Comparison of ENCODE assay signal across 8 cellular contexts in genomic region chr11:2398664-2399355, GRCh38. TPM values are rescaled to one million over a fixed set of nuclear protein-coding genes. Genes with fewer than 3 reads are reported as not detected.
A peak's percentile ranks its signal among the peaks of the same experiment; 100 is the strongest.
DNase-seq lines count a peak whose midpoint lies in the region; ATAC-seq, FAIRE-seq and TF ChIP-seq lines count a peak whose summit lies in the region.

No MANE protein-coding gene starts in this region.

- no peak for FAIRE-seq in endothelial cell of umbilical vein (lab: Jason Lieb, UNC)

- H3K4me3 ChIP-seq in GM08714 (ENCODE audit: low read length) (peak overlapping the region; percentile 73; the same call in 1 of the 2 replicates), OCI-LY7 (ENCODE audit: low read depth, low read length, poor library complexity, severe bottlenecking) (peak overlapping the region; percentile 77), endothelial cell of umbilical vein (replicated peaks in 1 of 3; ENCODE audit: insufficient read depth in 1 of 3, low read depth in 1 of 3, low read length in 3 of 3) (no peak overlapping the region), psoas muscle (peak overlapping the region; percentile 86)

- WGBS in psoas muscle, 3 donors: 48 to 59% (median 54%) methylated on average over 7 of the region's 7 CpGs

- H3K27me3 ChIP-seq in endothelial cell of umbilical vein (ENCODE audit: control insufficient read depth in 2 of 2, insufficient read depth in 2 of 2, low read length in 2 of 2) (no peaks in the 10 kb centered on the region), psoas muscle (ENCODE audit: insufficient read depth in 3 of 3, low read length in 2 of 3) (no peaks in the 10 kb centered on the region)

- H3K4me1 ChIP-seq in OCI-LY7 (ENCODE audit: insufficient read depth, low read length, poor library complexity, severe bottlenecking) (peaks cover 35% of the 10 kb centered on the region), endothelial cell of umbilical vein (ENCODE audit: control insufficient read depth, extremely low read depth, insufficient read depth, low read length) (peaks cover 18% of the 10 kb centered on the region), psoas muscle (peaks cover 25% of the 10 kb centered on the region)

- no peaks in the 10 kb centered on the region for H3K9me1 ChIP-seq in endothelial cell of umbilical vein (replicated peaks; ENCODE audit: control insufficient read depth, extremely low read depth, insufficient read depth, low read length)

- peak; percentile 67 for TF ChIP-seq CTCF in OCI-LY7 (conservative IDR thresholded peaks at IDR 0.05; ENCODE audit: low read length)
- TF ChIP-seq CTCF in endothelial cell of umbilical vein (IDR thresholded peaks at IDR 0.05; ENCODE audit: extremely low read depth in 1 of 2, insufficient read depth in 1 of 2, low read depth in 1 of 2, low read length in 2 of 2): no peak
- TF ChIP-seq CTCF in psoas muscle (IDR thresholded peaks at IDR 0.05): no peak

- ATAC-seq in psoas muscle: no peak

- peak overlapping the region; percentile 80 for H3K27ac ChIP-seq in OCI-LY7 (ENCODE audit: low read depth, low read length, poor library complexity, severe bottlenecking)
- H3K27ac ChIP-seq in endothelial cell of umbilical vein (ENCODE audit: insufficient read depth, low read depth, low read length): peak overlapping the region; percentile 99
- H3K27ac ChIP-seq in psoas muscle: peak overlapping the region; percentile 98

- H2AFZ ChIP-seq in OCI-LY7 (ENCODE audit: low read length): no peak overlapping the region
- H2AFZ ChIP-seq in endothelial cell of umbilical vein (ENCODE audit: low read depth, low read length): no peak overlapping the region

- no peaks in the 10 kb centered on the region for H3K9me3 ChIP-seq in OCI-LY7 (ENCODE audit: low read length)
- H3K9me3 ChIP-seq in endothelial cell of umbilical vein (replicated peaks; ENCODE audit: control insufficient read depth, insufficient read depth, low read length): no peaks in the 10 kb centered on the region
- no peaks in the 10 kb centered on the region for H3K9me3 ChIP-seq in psoas muscle

- BruUV-seq in OCI-LY7 (replicated peaks; lab: Mats Ljungman, UMichigan) (no TSS peak), endothelial cell of umbilical vein (replicated peaks; lab: Mats Ljungman, UMichigan) (no TSS peak)

- peaks cover 6% of the 10 kb centered on the region for H4K20me1 ChIP-seq in OCI-LY7 (ENCODE audit: insufficient read depth, low read length)
- no peaks in the 10 kb centered on the region for H4K20me1 ChIP-seq in endothelial cell of umbilical vein (replicated peaks; ENCODE audit: control insufficient read depth, extremely low read depth, insufficient read depth, low read length)

- H3K36me3 ChIP-seq in OCI-LY7 (ENCODE audit: insufficient read depth, low read length): peaks cover 80% of the 10 kb centered on the region
- peaks cover 7 to 42% of the 10 kb centered on the region in 2 experiments for H3K36me3 ChIP-seq in endothelial cell of umbilical vein (ENCODE audit: control insufficient read depth in 2 of 2, extremely low read depth in 1 of 2, insufficient read depth in 2 of 2, low read length in 2 of 2)
- H3K36me3 ChIP-seq in psoas muscle (ENCODE audit: insufficient read depth in 1 of 2, low read depth in 1 of 2): peaks cover 0 to 57% of the 10 kb centered on the region in 2 donors

- H3K79me2 ChIP-seq in OCI-LY7 (ENCODE audit: insufficient read depth, low read depth, low read length) (peaks cover 22% of the 10 kb centered on the region), endothelial cell of umbilical vein (ENCODE audit: control insufficient read depth, insufficient read depth, low read length) (peaks cover 21% of the 10 kb centered on the region)

- H3K9me2 ChIP-seq in OCI-LY7 (ENCODE audit: insufficient read depth, low read length): no peaks in the 10 kb centered on the region

- peak overlapping the region; percentile 88 for H3K4me2 ChIP-seq in OCI-LY7 (ENCODE audit: low read length)
- H3K4me2 ChIP-seq in endothelial cell of umbilical vein (ENCODE audit: insufficient read depth, low read length): peak overlapping the region; percentile 79

- intact Hi-C loops in OCI-LY7 (cut with micrococcal nuclease; ENCODE audit: unreplicated experiment) (no loop called here), endothelial cell of umbilical vein (cut with micrococcal nuclease) (no loop called here), psoas muscle (cut with DNase I) (loop anchor here in 1 of 2 donors (2.0 kb wide), 1 partner anchor 16 kb away; no protein-coding TSS in a partner anchor)

- POLR2A ChIA-PET in OCI-LY7 (lab: Charles Lee): interaction anchor here (1.3 to 1.9 kb wide), 2 partner anchors 21 to 93 kb away, joined by 4 to 7 read pairs; no protein-coding TSS in a partner anchor
- POLR2A ChIA-PET in endothelial cell of umbilical vein (lab: Charles Lee): interaction anchor here (2.1 kb wide), 1 partner anchor 21 kb away, joined by 12 read pairs; no protein-coding TSS in a partner anchor

- CTCF ChIA-PET in OCI-LY7 (lab: Charles Lee; ENCODE audit: unreplicated experiment) (interaction anchor here (0.6 to 0.9 kb wide), 3 partner anchors 11 to 93 kb away, joined by 3 to 4 read pairs (median 3); no protein-coding TSS in a partner anchor), endothelial cell of umbilical vein (lab: Charles Lee) (interaction anchor here (2.8 to 5.0 kb wide), 4 partner anchors 16 to 93 kb away, joined by 18 to 42 read pairs (median 24); partner anchors contain the start of gene CD81)

- no peak for TF ChIP-seq POLR2A in endothelial cell of umbilical vein (IDR thresholded peaks at IDR 0.05; ENCODE audit: low read depth, low read length)

- peak overlapping the region; percentile 95 for H3K9ac ChIP-seq in endothelial cell of umbilical vein (replicated peaks; ENCODE audit: extremely low read depth, insufficient read depth, low read length)

- DNase-seq in OCI-LY7 (ENCODE audit: low spot score) (no peak), endothelial cell of umbilical vein (ENCODE audit: low read depth, low spot score) (no peak), psoas muscle (no peak), iPS-NIHi11 (ENCODE audit: low spot score) (no peak), inferior parietal cortex (ENCODE audit: extremely low spot score) (no peak), NOMO-1 treated with dmso at 0.1 percent for 144 hours (lab: John Stamatoyannopoulos, UW; ENCODE audit: unreplicated experiment) (no peak)
- DNase-seq in activated CD4-positive, alpha-beta T cell treated with anti-CD3 and anti-CD28 coated beads for 48 hours: no peak

- dilution Hi-C loops in endothelial cell of umbilical vein (cut with MboI; ENCODE audit: extremely low pct_ligation_motif_present, low sequenced_read_pairs): no loop called here

RNA-seq across cellular contexts. Expression of gene TSSC4, which starts 1.7 kb away (rescaled TPM):
- total RNA-seq in OCI-LY7 (2014; rRNA removed; shearing (Covaris generic)): 40.4 and 43.5 TPM in 2 replicates
- total RNA-seq in OCI-LY7 (2022) (41.3 and 50.9 TPM in 2 replicates), endothelial cell of umbilical vein (59.6 and 61.9 TPM in 2 replicates), psoas muscle (10 to 100 TPM; 43.4 to 65.5 (median 51.7) TPM)
- polyA plus RNA-seq in endothelial cell of umbilical vein (42.7 and 53.4 TPM in 2 replicates), psoas muscle (100 to 1,000 TPM in 2 of 3 donors, 10 to 100 TPM in 1; 76.6 to 114 (median 107) TPM)
- 18.3 and 31.5 TPM in 2 replicates for polyA plus RNA-seq in endothelial cell of umbilical vein (2011; cell fraction: cytosol; rRNA removed)
- 49.2 and 51.9 TPM in 2 replicates for polyA plus RNA-seq in endothelial cell of umbilical vein (2011; cell fraction: nucleus; rRNA removed)
- 32.6 and 42.6 TPM in 2 replicates for polyA plus RNA-seq in endothelial cell of umbilical vein (2012)
- 20.5 and 25.8 TPM in 2 replicates for polyA minus RNA-seq in endothelial cell of umbilical vein
- polyA minus RNA-seq in endothelial cell of umbilical vein (2011; cell fraction: cytosol; rRNA and poly(A)+ RNA removed): 15.2 TPM
- polyA minus RNA-seq in endothelial cell of umbilical vein (2011; cell fraction: nucleus; rRNA and poly(A)+ RNA removed): 24.1 and 48.8 TPM in 2 replicates

RNA-seq across cellular contexts. Expression of gene CD81, which starts 21.7 kb away (rescaled TPM):
- 233 and 290 TPM in 2 replicates for total RNA-seq in OCI-LY7 (2014; rRNA removed; shearing (Covaris generic))
- 343 and 404 TPM in 2 replicates for total RNA-seq in OCI-LY7 (2022)
- total RNA-seq in endothelial cell of umbilical vein: 409 and 445 TPM in 2 replicates
- polyA plus RNA-seq in endothelial cell of umbilical vein: 641 and 802 TPM in 2 replicates
- polyA plus RNA-seq in endothelial cell of umbilical vein (2011; cell fraction: cytosol; rRNA removed): 406 and 474 TPM in 2 replicates
- 199 and 205 TPM in 2 replicates for polyA plus RNA-seq in endothelial cell of umbilical vein (2011; cell fraction: nucleus; rRNA removed)
- polyA plus RNA-seq in endothelial cell of umbilical vein (2012): 516 and 727 TPM in 2 replicates
- 404 and 450 TPM in 2 replicates for polyA minus RNA-seq in endothelial cell of umbilical vein
- polyA minus RNA-seq in endothelial cell of umbilical vein (2011; cell fraction: cytosol; rRNA and poly(A)+ RNA removed): 53.1 TPM
- 58.3 and 65.3 TPM in 2 replicates for polyA minus RNA-seq in endothelial cell of umbilical vein (2011; cell fraction: nucleus; rRNA and poly(A)+ RNA removed)
- total RNA-seq in psoas muscle: 100 to 1,000 TPM in 3 of 4 donors, 10 to 100 TPM in 1; 88.7 to 136 (median 117) TPM
- 100 to 1,000 TPM in 1 of 3 donors, 10 to 100 TPM in 2; 75.9 to 155 (median 90.1) TPM for polyA plus RNA-seq in psoas muscle

RNA-seq across cellular contexts. Expression of gene TRPM5, which starts 45.5 kb away (rescaled TPM):
- total RNA-seq in OCI-LY7 (2014; rRNA removed; shearing (Covaris generic)): not detected in 2 replicates
- total RNA-seq in OCI-LY7 (2022): not detected in 2 replicates
- not detected in 2 replicates for total RNA-seq in endothelial cell of umbilical vein
- not detected in 2 replicates for polyA plus RNA-seq in endothelial cell of umbilical vein
- not detected in 2 replicates for polyA plus RNA-seq in endothelial cell of umbilical vein (2011; cell fraction: cytosol; rRNA removed)
- polyA plus RNA-seq in endothelial cell of umbilical vein (2011; cell fraction: nucleus; rRNA removed): not detected in 2 replicates
- not detected in 2 replicates for polyA plus RNA-seq in endothelial cell of umbilical vein (2012)
- polyA minus RNA-seq in endothelial cell of umbilical vein: not detected in 2 replicates
- not detected for polyA minus RNA-seq in endothelial cell of umbilical vein (2011; cell fraction: cytosol; rRNA and poly(A)+ RNA removed)
- polyA minus RNA-seq in endothelial cell of umbilical vein (2011; cell fraction: nucleus; rRNA and poly(A)+ RNA removed): not detected in 2 replicates
- total RNA-seq in psoas muscle: not detected
- not detected for polyA plus RNA-seq in psoas muscle

RNA-seq across cellular contexts. Expression of gene KCNQ1, which starts 46.0 kb away (rescaled TPM):
- total RNA-seq in OCI-LY7 (2014; rRNA removed; shearing (Covaris generic)): 0.22 and 0.72 TPM in 2 replicates
- total RNA-seq in OCI-LY7 (2022) (1.3 and 1.8 TPM in 2 replicates), endothelial cell of umbilical vein (0.09 and 0.21 TPM in 2 replicates), psoas muscle (1 to 10 TPM; 1.1 to 3.1 (median 1.8) TPM)
- polyA plus RNA-seq in endothelial cell of umbilical vein (0.07 and 0.08 TPM in 2 replicates), psoas muscle (under 1 TPM; 0.48 to 0.98 (median 0.52) TPM)
- 0.13 and 0.25 TPM in 2 replicates for polyA plus RNA-seq in endothelial cell of umbilical vein (2011; cell fraction: cytosol; rRNA removed)
- 0.11 and 0.21 TPM in 2 replicates for polyA plus RNA-seq in endothelial cell of umbilical vein (2011; cell fraction: nucleus; rRNA removed)
- 0.34 TPM in 1 of 2 replicates, not detected in the other for polyA plus RNA-seq in endothelial cell of umbilical vein (2012)
- 0.32 and 0.41 TPM in 2 replicates for polyA minus RNA-seq in endothelial cell of umbilical vein
- polyA minus RNA-seq in endothelial cell of umbilical vein (2011; cell fraction: cytosol; rRNA and poly(A)+ RNA removed): 2.8 TPM
- 0.29 TPM in 1 of 2 replicates, not detected in the other for polyA minus RNA-seq in endothelial cell of umbilical vein (2011; cell fraction: nucleus; rRNA and poly(A)+ RNA removed)

Comparison
In these comparisons a context has a peak if more than half of its experiments do, and no peak if none do; other contexts are left out.
1. H3K4me3 ChIP-seq: peak in GM08714 (single experiment), OCI-LY7 (single experiment) and psoas muscle (single experiment); none in endothelial cell of umbilical vein (0 of 3).
2. Peak in every context shown above with its lines, with median percentiles within 50 percentile points of each other: H3K27ac ChIP-seq.